ENCODE assay signal across 16 cellular contexts in genomic region chr6:109447087-109447486, GRCh38.
"Had no signal": no experiment of that assay in that cellular context is flagged by ENCODE, and none has a peak within 500 bp of the region (broad histone marks: within the 10 kb centered on the region; RNA-seq: fewer than 3 reads in every experiment).

No MANE protein-coding gene starts in this region.

- DNase-seq: activated CD8-positive, alpha-beta T cell treated with anti-CD3 and anti-CD28 coated beads for 36 hours; activated naive CD4-positive, alpha-beta T cell treated with anti-CD3 and anti-CD28 coated beads, Interleukin-2, amount 10 ng/mL, durations not matched to agents 7 days and 5 days; caudate nucleus; colonic mucosa; effector memory CD4-positive, alpha-beta T cell; gastrocnemius medialis; left lung; mesenchymal stem cell; retina; small intestine; stimulated activated naive CD4-positive, alpha-beta T cell; substantia nigra; T1000; transverse colon had no signal

- H3K4me3 Mint-ChIP-seq: activated CD8-positive, alpha-beta T cell treated with anti-CD3 and anti-CD28 coated beads for 36 hours; activated naive CD4-positive, alpha-beta T cell treated with anti-CD3 and anti-CD28 coated beads, Interleukin-2, amount 10 ng/mL, durations not matched to agents 7 days and 5 days; neural progenitor cell had no signal

- H3K9me3 Mint-ChIP-seq: activated CD8-positive, alpha-beta T cell treated with anti-CD3 and anti-CD28 coated beads for 36 hours; activated naive CD4-positive, alpha-beta T cell treated with anti-CD3 and anti-CD28 coated beads, Interleukin-2, amount 10 ng/mL, durations not matched to agents 7 days and 5 days; activated T-helper 2 cell treated with anti-CD3 and anti-CD28 coated beads, Interferon-gamma antibody, Interleukin-2, Interleukin-4, amounts not matched to agents 10 μg/mL and 5 μg/mL and 100 μg/mL, durations not matched to agents 14 hours and 24 hours and 36 hours; neural progenitor cell had no signal

- H3K27ac Mint-ChIP-seq: activated T-helper 2 cell treated with anti-CD3 and anti-CD28 coated beads, Interferon-gamma antibody, Interleukin-2, Interleukin-4, amounts not matched to agents 10 μg/mL and 5 μg/mL and 100 μg/mL, durations not matched to agents 14 hours and 24 hours and 36 hours had no signal

- ATAC-seq: activated CD8-positive, alpha-beta T cell treated with anti-CD3 and anti-CD28 coated beads for 36 hours; gastrocnemius medialis; left lung had no signal

- H3K27me3 Mint-ChIP-seq: activated CD8-positive, alpha-beta T cell treated with anti-CD3 and anti-CD28 coated beads for 36 hours; activated naive CD4-positive, alpha-beta T cell treated with anti-CD3 and anti-CD28 coated beads, Interleukin-2, amount 10 ng/mL, durations not matched to agents 7 days and 5 days had no signal
